In genomic region chr5:151151263-151151660, GRCh38 we compare ENCODE assay signal across 10 cellular contexts. TPM values are rescaled to one million over a fixed set of nuclear protein-coding genes. Genes with fewer than 3 reads are reported as not detected.
DNase-seq lines count a peak whose midpoint lies in the region; ATAC-seq and TF ChIP-seq lines count a peak whose summit lies in the region.
"Had no signal": no experiment of that assay in that cellular context is flagged by ENCODE, and none has a peak within 500 bp of the region (broad histone marks: within the 10 kb centered on the region; RNA-seq: fewer than 3 reads in every experiment).

No MANE protein-coding gene starts in this region.

- H3K27me3 Mint-ChIP-seq in stimulated activated naive CD8-positive, alpha-beta T cell treated with anti-CD3 and anti-CD28 coated beads, Interleukin-15, Interleukin-2, amounts not matched to agents 100 ng/mL and 50 ng/mL, for 24 hours, result no peaks in the 10 kb centered on the region

- no peaks in the 10 kb centered on the region for H3K36me3 ChIP-seq in colonic mucosa
- H3K36me3 ChIP-seq in neural cell (ENCODE audit: insufficient read depth, low read length), result no peaks in the 10 kb centered on the region

- peak overlapping the region; percentile 92 for H3K4me2 ChIP-seq in neural cell (ENCODE audit: low read length)

- H3F3A ChIP-seq in neural cell (ENCODE audit: insufficient read depth, low read length, poor library complexity, severe bottlenecking), result peaks cover 13% of the 10 kb centered on the region

- no peak for TF ChIP-seq EP300 in neural cell (conservative IDR thresholded peaks at IDR 0.05; ENCODE audit: poor library complexity, severe bottlenecking)

- H3K4me1 Mint-ChIP-seq in stimulated activated naive CD8-positive, alpha-beta T cell treated with anti-CD3 and anti-CD28 coated beads, Interleukin-15, Interleukin-2, amounts not matched to agents 100 ng/mL and 50 ng/mL, for 24 hours (ENCODE audit: low read depth), result peaks cover 93% of the 10 kb centered on the region

- H3K36me3 Mint-ChIP-seq in stimulated activated naive CD8-positive, alpha-beta T cell treated with anti-CD3 and anti-CD28 coated beads, Interleukin-15, Interleukin-2, amounts not matched to agents 100 ng/mL and 50 ng/mL, for 24 hours (ENCODE audit: low read depth), result peaks cover 74% of the 10 kb centered on the region

- DNase-seq in stimulated activated naive CD8-positive, alpha-beta T cell treated with anti-CD3 and anti-CD28 coated beads, Interleukin-15, Interleukin-2, amounts not matched to agents 100 U/mL and 50 U/mL, for 24 hours, result no peak
- DNase-seq in colonic mucosa (no peak), NCI-H146 treated with DMSO at 0.1 percent for 48 hours (lab: John Stamatoyannopoulos, UW; ENCODE audit: unreplicated experiment) (no peak), AG08395 (ENCODE audit: low spot score) (no peak), SIG-M5 (lab: John Stamatoyannopoulos, UW) (no peak)
- DNase-seq: NCI-H2029 treated with DMSO at 0.1 percent for 48 hours, T1000 had no signal

- H3K79me2 ChIP-seq in neural cell (replicated peaks; ENCODE audit: insufficient read depth, low read length), result peaks cover 37% of the 10 kb centered on the region

- no peaks in the 10 kb centered on the region for H3K9me3 Mint-ChIP-seq in stimulated activated naive CD8-positive, alpha-beta T cell treated with anti-CD3 and anti-CD28 coated beads, Interleukin-15, Interleukin-2, amounts not matched to agents 100 ng/mL and 50 ng/mL, for 24 hours

- H3K27me3 ChIP-seq in colonic mucosa (no peaks in the 10 kb centered on the region), neural cell (ENCODE audit: insufficient read depth, low read depth, low read length) (no peaks in the 10 kb centered on the region)

- no peaks in the 10 kb centered on the region for H4K20me1 ChIP-seq in neural cell (ENCODE audit: insufficient read depth)

- no peak for ATAC-seq in stimulated activated naive CD8-positive, alpha-beta T cell treated with anti-CD3 and anti-CD28 coated beads, Interleukin-15, Interleukin-2, amounts not matched to agents 100 U/mL and 50 U/mL, for 24 hours
- no peak for ATAC-seq in GM21360 (IDR thresholded peaks at IDR 0.05; ENCODE audit: unreplicated experiment)

- H3K4me3 ChIP-seq in colonic mucosa (no peak overlapping the region), neural cell (ENCODE audit: low read length) (peak overlapping the region; percentile 59)

- TF ChIP-seq CTCF in colonic mucosa (IDR thresholded peaks at IDR 0.05) (no peak), neural cell (IDR thresholded peaks at IDR 0.05; ENCODE audit: poor library complexity, severe bottlenecking) (no peak)

- H3K27ac Mint-ChIP-seq in stimulated activated naive CD8-positive, alpha-beta T cell treated with anti-CD3 and anti-CD28 coated beads, Interleukin-15, Interleukin-2, amounts not matched to agents 100 ng/mL and 50 ng/mL, for 24 hours, result peak overlapping the region; percentile 97

- H3K9me3 ChIP-seq in colonic mucosa, result no peaks in the 10 kb centered on the region
- H3K9me3 ChIP-seq in neural cell (ENCODE audit: low read length), result no peaks in the 10 kb centered on the region

- peak overlapping the region; percentile 61 for H3K27ac ChIP-seq in colonic mucosa
- peak overlapping the region; percentile 92 for H3K27ac ChIP-seq in neural cell (ENCODE audit: low read length)

- no peak for TF ChIP-seq RAD21 in neural cell (conservative IDR thresholded peaks at IDR 0.05)

- peak overlapping the region; percentile 98 for H3K4me3 Mint-ChIP-seq in stimulated activated naive CD8-positive, alpha-beta T cell treated with anti-CD3 and anti-CD28 coated beads, Interleukin-15, Interleukin-2, amounts not matched to agents 100 ng/mL and 50 ng/mL, for 24 hours

- intact Hi-C loops in colonic mucosa (cut with DNase I), result no loop called here

- H2AFZ ChIP-seq in neural cell (ENCODE audit: low read depth, low read length), result no peak overlapping the region

- peaks cover 7% of the 10 kb centered on the region for H3K4me1 ChIP-seq in colonic mucosa

- H3K9ac ChIP-seq in colonic mucosa (ENCODE audit: low read depth in 2 of 2, low read length in 2 of 2) (no peak overlapping the region), neural cell (ENCODE audit: low read length) (peak overlapping the region; percentile 65)

- no peaks in the 10 kb centered on the region for H3K9me2 ChIP-seq in neural cell (ENCODE audit: insufficient read depth, low read length)

TF ChIP-seq in neural cell, 6 proteins besides CTCF, POLR2A, EP300 and RAD21:
- no peak for TF ChIP-seq MXI1 (conservative IDR thresholded peaks at IDR 0.05; ENCODE audit: poor library complexity, severe bottlenecking)
- TF ChIP-seq TAF1 (IDR thresholded peaks at IDR 0.05; ENCODE audit: low read depth), result no peak
- TF ChIP-seq SMC3 (conservative IDR thresholded peaks at IDR 0.05; ENCODE audit: poor library complexity), result no peak
- TF ChIP-seq REST (IDR thresholded peaks at IDR 0.05; ENCODE audit: borderline replicate concordance), result no peak
- no peak for TF ChIP-seq EZH2 (IDR thresholded peaks at IDR 0.05; ENCODE audit: borderline replicate concordance, insufficient read depth, low read length, poor library complexity, severe bottlenecking)
- TF ChIP-seq POLR2AphosphoS5 (IDR thresholded peaks at IDR 0.05), result no peak

RNA-seq across cellular contexts. Expression of gene ANXA6, which starts 6.3 kb away (rescaled TPM):
- total RNA-seq in colonic mucosa, result 10 to 100 TPM; 21.2 to 39.8 TPM
- polyA plus RNA-seq in neural cell, result 27.5 and 51.9 TPM in 2 replicates
- polyA minus RNA-seq in neural cell, result 42.9 and 45.8 TPM in 2 replicates
